In genomic region chr15:61830536-61831330, GRCh38 we compare ENCODE assay signal across 6 cellular contexts.
"Had no signal": no experiment of that assay in that cellular context is flagged by ENCODE, and none has a peak within 500 bp of the region (broad histone marks: within the 10 kb centered on the region; RNA-seq: fewer than 3 reads in every experiment).

No MANE protein-coding gene starts in this region.

- H3K9me3 Mint-ChIP-seq: activated naive CD4-positive, alpha-beta T cell treated with anti-CD3 and anti-CD28 coated beads, Interleukin-2, amount 10 ng/mL, durations not matched to agents 7 days and 5 days had no signal

- H3K36me3 Mint-ChIP-seq: activated naive CD4-positive, alpha-beta T cell treated with anti-CD3 and anti-CD28 coated beads, Interleukin-2, amount 10 ng/mL, durations not matched to agents 7 days and 5 days had no signal

- ATAC-seq: activated CD4-positive, alpha-beta T cell treated with anti-CD3 and anti-CD28 coated beads for 36 hours; heart right ventricle; left ventricle myocardium superior had no signal

- H3K4me3 Mint-ChIP-seq: activated CD4-positive, alpha-beta T cell treated with anti-CD3 and anti-CD28 coated beads for 36 hours; activated naive CD4-positive, alpha-beta T cell treated with anti-CD3 and anti-CD28 coated beads, Interleukin-2, amount 10 ng/mL, durations not matched to agents 7 days and 5 days had no signal

- H3K27ac ChIP-seq: heart right ventricle, skin epidermis had no signal

- H3K27ac Mint-ChIP-seq: activated CD4-positive, alpha-beta T cell treated with anti-CD3 and anti-CD28 coated beads for 36 hours; activated naive CD4-positive, alpha-beta T cell treated with anti-CD3 and anti-CD28 coated beads, Interleukin-2, amount 10 ng/mL, durations not matched to agents 7 days and 5 days had no signal

- DNase-seq: activated CD4-positive, alpha-beta T cell treated with anti-CD3 and anti-CD28 coated beads for 36 hours; activated naive CD4-positive, alpha-beta T cell treated with anti-CD3 and anti-CD28 coated beads, Interleukin-2, amount 10 ng/mL, durations not matched to agents 7 days and 5 days; heart right ventricle; left ventricle myocardium superior; T1000 had no signal

- H3K36me3 ChIP-seq: heart right ventricle had no signal

- H3K4me3 ChIP-seq: heart right ventricle, skin epidermis had no signal

- H3K9me3 ChIP-seq: heart right ventricle had no signal
